21 cellular contexts compared by ENCODE assay signal in genomic region chr15:25509697-25510096, GRCh38.
"Had no signal": no experiment of that assay in that cellular context is flagged by ENCODE, and none has a peak within 500 bp of the region (broad histone marks: within the 10 kb centered on the region; RNA-seq: fewer than 3 reads in every experiment).

No MANE protein-coding gene starts in this region.

- H3K4me3 ChIP-seq: gastroesophageal sphincter, lung, ovary, right atrium auricular region, testis, tibial nerve had no signal

- H3K4me1 ChIP-seq: gastroesophageal sphincter, right atrium auricular region, tibial nerve had no signal

- H3K27me3 ChIP-seq: gastroesophageal sphincter, neutrophil, ovary, right atrium auricular region, testis, tibial nerve had no signal

- FAIRE-seq: endometrium had no signal

- DNase-seq: effector memory CD4-positive, alpha-beta T cell; foreskin fibroblast; glutamatergic neuron; left colon; left ventricle myocardium superior; mesendoderm; naive B cell; ovary; stimulated activated CD4-positive, alpha-beta T cell treated with anti-CD3 and anti-CD28 coated beads, Interleukin-1b, Interleukin-23, amount 100 ng/mL, for 48 hours; stimulated activated CD4-positive, alpha-beta T cell treated with anti-CD3 and anti-CD28 coated beads, Interleukin-4, amount 100 ng/mL, for 4 hours; stimulated activated naive B cell treated with anti-CD40 and anti-IgM and Interleukin-4, amounts not matched to agents 10 μg/mL and 1 μg/mL and 100 μg/mL, for 72 hours; stimulated activated naive CD8-positive, alpha-beta T cell treated with anti-CD3 and anti-CD28 coated beads, Interleukin-15, amount 100 ng/mL, for 72 hours; testis had no signal

- H3K4me3 Mint-ChIP-seq: naive B cell; nephron; stimulated activated naive B cell treated with anti-CD40 and anti-IgM and Interleukin-4, amounts not matched to agents 10 μg/mL and 1 μg/mL and 100 μg/mL, for 72 hours; stimulated activated naive CD8-positive, alpha-beta T cell treated with anti-CD3 and anti-CD28 coated beads, Interleukin-15, amount 100 ng/mL, for 72 hours had no signal

- H3K36me3 ChIP-seq: gastroesophageal sphincter, neutrophil, ovary, right atrium auricular region, tibial nerve had no signal

- H3K9me3 ChIP-seq: gastroesophageal sphincter, neutrophil, right atrium auricular region, testis had no signal

- H3K9me3 Mint-ChIP-seq: naive B cell; nephron; stimulated activated naive CD8-positive, alpha-beta T cell treated with anti-CD3 and anti-CD28 coated beads, Interleukin-15, amount 100 ng/mL, for 72 hours had no signal

- ATAC-seq: esophagus mucosa; gastroesophageal sphincter; left colon; left ventricle myocardium superior; stimulated activated naive B cell treated with anti-CD40 and anti-IgM and Interleukin-4, amounts not matched to agents 10 μg/mL and 1 μg/mL and 100 μg/mL, for 72 hours; stimulated activated naive CD8-positive, alpha-beta T cell treated with anti-CD3 and anti-CD28 coated beads, Interleukin-15, amount 100 ng/mL, for 72 hours had no signal

- H3K36me3 Mint-ChIP-seq: naive B cell; stimulated activated naive B cell treated with anti-CD40 and anti-IgM and Interleukin-4, amounts not matched to agents 10 μg/mL and 1 μg/mL and 100 μg/mL, for 72 hours had no signal

- H3K27ac Mint-ChIP-seq: naive B cell; nephron; stimulated activated naive B cell treated with anti-CD40 and anti-IgM and Interleukin-4, amounts not matched to agents 10 μg/mL and 1 μg/mL and 100 μg/mL, for 72 hours; stimulated activated naive CD8-positive, alpha-beta T cell treated with anti-CD3 and anti-CD28 coated beads, Interleukin-15, amount 100 ng/mL, for 72 hours had no signal

- H3K27ac ChIP-seq: gastroesophageal sphincter, neutrophil, ovary, right atrium auricular region, testis, tibial nerve had no signal

- H3K4me1 Mint-ChIP-seq: naive B cell; nephron; stimulated activated naive B cell treated with anti-CD40 and anti-IgM and Interleukin-4, amounts not matched to agents 10 μg/mL and 1 μg/mL and 100 μg/mL, for 72 hours; stimulated activated naive CD8-positive, alpha-beta T cell treated with anti-CD3 and anti-CD28 coated beads, Interleukin-15, amount 100 ng/mL, for 72 hours had no signal
